In the genomic region with DNA sequence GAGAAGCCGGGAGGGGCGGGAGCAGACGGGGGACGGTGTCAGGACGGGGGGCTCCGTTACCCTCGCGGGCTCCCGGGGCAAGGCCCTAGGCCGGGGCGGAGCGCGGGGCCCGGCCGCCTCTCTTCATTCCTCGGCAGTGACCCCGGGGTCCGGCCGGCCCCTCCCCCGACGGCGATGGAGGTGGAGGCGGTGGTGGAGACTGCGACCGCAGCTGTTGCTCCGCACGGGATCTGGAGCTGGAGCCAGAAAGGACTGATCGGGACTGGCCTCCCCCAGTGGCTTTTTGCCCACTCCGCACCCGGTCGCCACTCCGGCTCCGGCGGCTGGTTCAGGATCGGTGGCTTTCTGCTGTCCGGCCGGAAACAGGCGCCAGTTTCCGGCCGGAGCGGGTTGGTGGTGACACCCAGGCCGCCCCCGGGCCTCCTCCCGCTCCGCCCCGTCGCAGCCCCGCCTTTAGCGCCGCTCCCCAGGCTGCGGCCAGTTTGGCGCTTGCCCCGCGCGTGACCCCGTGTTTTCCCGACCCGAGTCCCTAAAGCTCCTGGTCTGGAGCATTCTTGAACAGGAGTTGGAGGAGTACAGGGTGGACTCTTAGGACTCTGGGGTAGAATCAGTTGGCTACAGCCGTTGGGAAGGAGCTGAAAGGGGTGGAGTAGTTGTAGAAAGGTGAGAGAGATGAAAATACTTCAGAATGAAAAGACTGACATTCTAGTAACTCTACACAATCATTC, we compare ENCODE assay signal across 8 cellular contexts. TPM values are rescaled to one million over a fixed set of nuclear protein-coding genes. Genes with fewer than 3 reads are reported as not detected.
DNase-seq lines count a peak whose midpoint lies in the region; ATAC-seq and TF ChIP-seq lines count a peak whose summit lies in the region.

A gene (minus strand): TSS at position 339 of the 728 bp plus-strand sequence. CDS start 33,216 bp downstream, outside the sequence.

- H3K9me3 Mint-ChIP-seq in Calu3 (ENCODE audit: low read depth, unreplicated experiment) (no peaks in the 10 kb centered on the region), naive B cell (no peaks in the 10 kb centered on the region)
- no peaks in the 10 kb centered on the region for H3K9me3 Mint-ChIP-seq in activated T-helper 1 cell treated with anti-CD3 and anti-CD28 coated beads, Interleukin-12 subunit alpha, Interleukin-12 subunit beta, Interleukin-2, Interleukin-4 antibody, amounts not matched to agents 30 ng/mL and 10 ng/mL and 1 ng/mL, durations not matched to agents 14 hours and 24 hours and 36 hours

- H4K20me1 ChIP-seq in PC-9 (ENCODE audit: insufficient read depth) = peaks cover 5% of the 10 kb centered on the region; the same call in 1 of the 2 replicates

- H3K4me2 ChIP-seq in PC-9 = peak within 1 kb of the TSS; percentile 89

- TF ChIP-seq CTCF in Calu3 (IDR thresholded peaks at IDR 0.05; ENCODE audit: unreplicated experiment) (peak; percentile 17), PC-9 (conservative IDR thresholded peaks at IDR 0.05) (no peak)

- peak; percentile 94 for DNase-seq in Calu3
- peak; percentile 65 for DNase-seq in HuH-7 (ENCODE audit: low spot score)
- DNase-seq in PC-9 = peak; percentile 74 to 87
- peak; percentile 72 for DNase-seq in activated T-helper 1 cell treated with anti-CD3 and anti-CD28 coated beads, Interleukin-12 subunit alpha, Interleukin-12 subunit beta, Interleukin-2, Interleukin-4 antibody, amounts not matched to agents 30 ng/mL and 10 ng/mL and 1 ng/mL, durations not matched to agents 14 hours and 24 hours and 36 hours (ENCODE audit: low spot score)
- peak; percentile 88 for DNase-seq in fibroblast of gingiva (ENCODE audit: low read depth)
- peak; percentile 24 for DNase-seq in naive B cell
- DNase-seq in stimulated activated CD8-positive, alpha-beta memory T cell treated with anti-CD3 and anti-CD28 coated beads, Interleukin-7, amount 100 ng/mL, for 48 hours (ENCODE audit: extremely low read depth in 1 of 2, low read depth in 1 of 2) = peak; percentile 56 to 62

- peak; percentile 70 for ATAC-seq in GM21447 (IDR thresholded peaks at IDR 0.05; ENCODE audit: unreplicated experiment)
- peak; percentile 75 to 78 for ATAC-seq in naive B cell (ENCODE audit: low read depth in 2 of 2)

- H3K36me3 Mint-ChIP-seq in Calu3 (ENCODE audit: insufficient read depth, unreplicated experiment) (peaks cover 40% of the 10 kb centered on the region), naive B cell (peaks cover 2 to 8% of the 10 kb centered on the region in 2 donors)
- peaks cover 17% of the 10 kb centered on the region for H3K36me3 Mint-ChIP-seq in activated T-helper 1 cell treated with anti-CD3 and anti-CD28 coated beads, Interleukin-12 subunit alpha, Interleukin-12 subunit beta, Interleukin-2, Interleukin-4 antibody, amounts not matched to agents 30 ng/mL and 10 ng/mL and 1 ng/mL, durations not matched to agents 14 hours and 24 hours and 36 hours (ENCODE audit: low read depth)

- H3K4me3 Mint-ChIP-seq in Calu3 (ENCODE audit: low read depth, unreplicated experiment) (peak within 1 kb of the TSS; percentile 88), naive B cell (peak within 1 kb of the TSS; percentile 89 to 99 (median 94))
- peak within 1 kb of the TSS; percentile 99 for H3K4me3 Mint-ChIP-seq in activated T-helper 1 cell treated with anti-CD3 and anti-CD28 coated beads, Interleukin-12 subunit alpha, Interleukin-12 subunit beta, Interleukin-2, Interleukin-4 antibody, amounts not matched to agents 30 ng/mL and 10 ng/mL and 1 ng/mL, durations not matched to agents 14 hours and 24 hours and 36 hours

- CTCF ChIA-PET in Calu3 (lab: Charles Lee) = interaction anchor here (0.6 to 3.1 kb wide), 7 partner anchors 11 to 676 kb away, joined by 3 to 7 read pairs (median 3); a partner anchor contains a TSS
- CTCF ChIA-PET in PC-9 (lab: Charles Lee) = interaction anchor here (0.6 kb wide), 1 partner anchor 172 kb away, joined by 6 read pairs; no protein-coding TSS in a partner anchor

- peaks cover 30% of the 10 kb centered on the region for H3K4me1 Mint-ChIP-seq in Calu3 (ENCODE audit: low read depth, unreplicated experiment)
- peaks cover 35% of the 10 kb centered on the region for H3K4me1 Mint-ChIP-seq in activated T-helper 1 cell treated with anti-CD3 and anti-CD28 coated beads, Interleukin-12 subunit alpha, Interleukin-12 subunit beta, Interleukin-2, Interleukin-4 antibody, amounts not matched to agents 30 ng/mL and 10 ng/mL and 1 ng/mL, durations not matched to agents 14 hours and 24 hours and 36 hours (ENCODE audit: low read depth)
- H3K4me1 Mint-ChIP-seq in naive B cell = peaks cover 8 to 13% (median 12%) of the 10 kb centered on the region in 3 donors

- H3K4me1 ChIP-seq in PC-9 (replicated peaks; ENCODE audit: insufficient read depth) = peaks cover 66% of the 10 kb centered on the region

- H3K36me3 ChIP-seq in PC-9 (ENCODE audit: low read depth) = peaks cover 15% of the 10 kb centered on the region

- BruUV-seq in Calu3 (replicated peaks; lab: Mats Ljungman, UMichigan) (no TSS peak), PC-9 (replicated peaks; lab: Mats Ljungman, UMichigan) (no TSS peak)

- POLR2A ChIA-PET in PC-9 (lab: Charles Lee; ENCODE audit: unreplicated experiment) = interaction anchor here (0.6 to 1.8 kb wide), 3 partner anchors 96 to 124 kb away, joined by 3 to 11 read pairs (median 3); a partner anchor contains a TSS

- H3K9me2 ChIP-seq in PC-9 (ENCODE audit: insufficient read depth) = no peaks in the 10 kb centered on the region

- H3K27me3 ChIP-seq in PC-9 (ENCODE audit: insufficient read depth, low read depth) = no peaks in the 10 kb centered on the region

- H3K27ac Mint-ChIP-seq in Calu3 (ENCODE audit: unreplicated experiment) (peak within 1 kb of the TSS; percentile 89), naive B cell (peak within 1 kb of the TSS in 4 of 6 donors; percentile 15 to 78 (median 67))
- H3K27ac Mint-ChIP-seq in activated T-helper 1 cell treated with anti-CD3 and anti-CD28 coated beads, Interleukin-12 subunit alpha, Interleukin-12 subunit beta, Interleukin-2, Interleukin-4 antibody, amounts not matched to agents 30 ng/mL and 10 ng/mL and 1 ng/mL, durations not matched to agents 14 hours and 24 hours and 36 hours = peak within 1 kb of the TSS; percentile 98

- intact Hi-C loops in Calu3 (cut with micrococcal nuclease; ENCODE audit: unreplicated experiment) (no loop called here), PC-9 (cut with micrococcal nuclease; ENCODE audit: unreplicated experiment) (loop anchor here (1.0 to 5.0 kb wide), 3 partner anchors 40 to 72 kb away; a partner anchor contains a TSS)
- intact Hi-C loops in activated T-helper 1 cell treated with anti-CD3 and anti-CD28 coated beads, Interleukin-12 subunit alpha, Interleukin-12 subunit beta, Interleukin-2, Interleukin-4 antibody, amounts not matched to agents 30 ng/mL and 10 ng/mL and 1 ng/mL, durations not matched to agents 14 hours and 24 hours and 36 hours (cut with micrococcal nuclease) = loop anchor here (2.0 to 5.0 kb wide), 2 partner anchors 42 to 56 kb away; a partner anchor contains a TSS

- H3K4me3 ChIP-seq in PC-9 = peak within 1 kb of the TSS; percentile 98

- H3F3A ChIP-seq in PC-9 (ENCODE audit: insufficient read depth, low read depth) = peaks cover 40% of the 10 kb centered on the region

- H3K9me3 ChIP-seq in PC-9 (ENCODE audit: insufficient read depth, low read depth) = no peaks in the 10 kb centered on the region

- H2AFZ ChIP-seq in PC-9 = peak within 1 kb of the TSS; percentile 94

- H3K79me2 ChIP-seq in PC-9 (ENCODE audit: low read depth) = peaks cover 47% of the 10 kb centered on the region

- H3K27ac ChIP-seq in PC-9 = peak within 1 kb of the TSS; percentile 91

- no peaks in the 10 kb centered on the region for H3K27me3 Mint-ChIP-seq in Calu3 (ENCODE audit: unreplicated experiment)
- H3K27me3 Mint-ChIP-seq in activated T-helper 1 cell treated with anti-CD3 and anti-CD28 coated beads, Interleukin-12 subunit alpha, Interleukin-12 subunit beta, Interleukin-2, Interleukin-4 antibody, amounts not matched to agents 30 ng/mL and 10 ng/mL and 1 ng/mL, durations not matched to agents 14 hours and 24 hours and 36 hours (ENCODE audit: insufficient read depth) = peaks cover 4% of the 10 kb centered on the region
- H3K27me3 Mint-ChIP-seq in naive B cell = peaks cover 58 to 82% (median 79%) of the 10 kb centered on the region in 3 donors

RNA-seq across cellular contexts. Expression of the gene that starts here (rescaled TPM):
- total RNA-seq in Calu3 (2022) = 34.9 and 36.6 TPM in 2 replicates
- total RNA-seq in PC-9 (2021) = 30.2 and 30.7 TPM in 2 replicates
- total RNA-seq in activated T-helper 1 cell treated with anti-CD3 and anti-CD28 coated beads, Interleukin-12 subunit alpha, Interleukin-12 subunit beta, Interleukin-2, Interleukin-4 antibody, amounts not matched to agents 30 ng/mL and 10 ng/mL and 1 ng/mL, durations not matched to agents 14 hours and 24 hours and 36 hours = 41.1 and 41.8 TPM in 2 replicates
- polyA plus RNA-seq in naive B cell (ENCODE audit: low read depth in 6 of 6) = under 1 TPM in 2 of 6 donors, not detected in 4; 0.05 to 0.20 TPM

Comparison
In these comparisons a context has a peak if more than half of its experiments do, and no peak if none do; other contexts are left out.
1. Peak in every context shown above with its lines: DNase-seq, ATAC-seq, H3K4me3 ChIP-seq and H3K27ac ChIP-seq.
2. Peak in DNase-seq and ATAC-seq in naive B cell; RNA of the gene not detected or under 1 TPM.
3. DNase-seq: peak in every context shown above with its lines; median percentile 94 in Calu3; 88 in fibroblast of gingiva; 80 in PC-9; 72 in activated T-helper 1 cell treated with anti-CD3 and anti-CD28 coated beads, Interleukin-12 subunit alpha, Interleukin-12 subunit beta, Interleukin-2, Interleukin-4 antibody, amounts not matched to agents 30 ng/mL and 10 ng/mL and 1 ng/mL, durations not matched to agents 14 hours and 24 hours and 36 hours; 65 in HuH-7; 59 in stimulated activated CD8-positive, alpha-beta memory T cell treated with anti-CD3 and anti-CD28 coated beads, Interleukin-7, amount 100 ng/mL, for 48 hours; 24 in naive B cell.